Comparison of ENCODE assay signal across 8 cellular contexts in the genomic region with DNA sequence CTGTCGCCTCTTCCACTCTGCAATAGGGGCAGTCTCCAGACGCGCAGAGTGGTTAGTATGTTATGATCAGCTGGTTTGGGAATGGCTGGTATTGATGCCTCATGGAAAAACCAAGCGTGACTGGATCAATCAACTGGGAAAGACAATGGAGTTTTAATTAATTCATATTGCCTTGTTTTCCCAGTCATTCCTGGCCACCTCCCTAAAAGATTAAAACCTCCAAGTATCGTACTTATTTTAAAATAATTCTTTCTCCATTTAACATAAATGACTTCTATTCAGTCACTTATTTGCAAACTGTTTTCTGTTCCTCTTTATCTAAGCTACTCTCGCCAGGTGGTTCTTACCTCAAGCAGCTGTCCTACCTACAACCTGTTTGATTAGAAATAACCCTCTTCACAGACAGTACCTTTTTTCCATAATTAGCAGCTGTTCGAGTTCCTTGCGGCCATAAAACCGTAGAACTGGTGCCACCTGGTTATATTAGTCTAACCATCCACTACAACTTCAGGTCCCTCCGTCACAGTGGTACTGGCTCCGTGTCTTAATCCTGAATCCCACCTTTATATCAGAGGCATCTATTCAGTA. TPM values are rescaled to one million over a fixed set of nuclear protein-coding genes. Genes with fewer than 3 reads are reported as not detected.
DNase-seq lines count a peak whose midpoint lies in the region; ATAC-seq and TF ChIP-seq lines count a peak whose summit lies in the region.

No MANE protein-coding gene starts in this region.

- peaks cover 30 to 72% (median 48%) of the 10 kb centered on the region in 3 donors for H3K27me3 Mint-ChIP-seq in naive B cell

- H3K36me3 ChIP-seq in KOPT-K1 (ENCODE audit: insufficient read depth, low read length) (no peaks in the 10 kb centered on the region), breast epithelium (no peaks in the 10 kb centered on the region)

- no peaks in the 10 kb centered on the region for H3K27me3 ChIP-seq in breast epithelium

- TF ChIP-seq CTCF in breast epithelium (IDR thresholded peaks at IDR 0.05) = no peak

- no peaks in the 10 kb centered on the region for H3K4me1 ChIP-seq in breast epithelium

- H3K4me1 Mint-ChIP-seq in naive B cell = peaks cover 18 to 25% (median 23%) of the 10 kb centered on the region in 3 donors

- no peaks in the 10 kb centered on the region for H3K36me3 Mint-ChIP-seq in naive B cell

- peak overlapping the region; percentile 46 to 76 (median 63) for H3K4me3 ChIP-seq in breast epithelium

- intact Hi-C loops in breast epithelium (cut with DNase I; ENCODE audit: low total_unique reads) = no loop called here

- no peak for TF ChIP-seq POLR2A in breast epithelium (IDR thresholded peaks at IDR 0.05)

- H3K9me3 ChIP-seq in KOPT-K1 (ENCODE audit: insufficient read depth, low read length, poor library complexity, severe bottlenecking) = no peaks in the 10 kb centered on the region
- no peaks in the 10 kb centered on the region for H3K9me3 ChIP-seq in breast epithelium

- DNase-seq in DMS79 treated with DMSO at 0.1 percent for 48 hours (lab: John Stamatoyannopoulos, UW) = peak; percentile 12
- no peak for DNase-seq in DMS79 (lab: John Stamatoyannopoulos, UW)
- DNase-seq in breast epithelium (ENCODE audit: low spot score in 2 of 2) = no peak
- no peak for DNase-seq in naive B cell
- DNase-seq in D341Med (ENCODE audit: low spot score) = no peak
- no peak for DNase-seq in epidermal melanocyte (ENCODE audit: insufficient read length, low spot score)

- ATAC-seq in GM21723 (IDR thresholded peaks at IDR 0.05; ENCODE audit: unreplicated experiment) (peak; percentile 69), naive B cell (ENCODE audit: low read depth in 2 of 2) (peak; percentile 84 to 85)

- peak overlapping the region in 7 of 8 donors; percentile 69 to 94 (median 88) for H3K4me3 Mint-ChIP-seq in naive B cell

- peaks cover 0 to 3% (median 0%) of the 10 kb centered on the region in 7 donors for H3K9me3 Mint-ChIP-seq in naive B cell

- H3K27ac ChIP-seq in KOPT-K1 (ENCODE audit: low read depth, low read length, poor library complexity, severe bottlenecking) = peak overlapping the region; percentile 77
- peak overlapping the region in 1 of 2 donors; percentile 70 for H3K27ac ChIP-seq in breast epithelium

- peak overlapping the region in 2 of 6 donors; percentile 44 to 91 for H3K27ac Mint-ChIP-seq in naive B cell

RNA-seq across cellular contexts. Expression of gene ZNF215, which starts 0.9 kb away (rescaled TPM):
- 1 to 10 TPM in 2 of 3 donors, under 1 TPM in 1; 0.80 to 3.6 (median 2.3) TPM for total RNA-seq in breast epithelium
- polyA plus RNA-seq in naive B cell (ENCODE audit: low read depth in 6 of 6) = under 1 TPM in 3 of 6 donors, not detected in 3; 0.17 to 0.47 (median 0.23) TPM

RNA-seq across cellular contexts. Expression of gene OR2D3, which starts 6.3 kb away (rescaled TPM):
- total RNA-seq in breast epithelium = not detected
- not detected for polyA plus RNA-seq in naive B cell (ENCODE audit: low read depth in 6 of 6)

RNA-seq across cellular contexts. Expression of gene OR2D2, which starts 34.8 kb away (rescaled TPM):
- total RNA-seq in breast epithelium = under 1 TPM in 2 of 3 donors, not detected in 1; 0.44 to 0.66 TPM
- polyA plus RNA-seq in naive B cell (ENCODE audit: low read depth in 6 of 6) = not detected

RNA-seq across cellular contexts. Expression of gene OR10A4, which starts 50.7 kb away (rescaled TPM):
- not detected for total RNA-seq in breast epithelium
- polyA plus RNA-seq in naive B cell (ENCODE audit: low read depth in 6 of 6) = not detected
